ENCODE assay signal across 19 cellular contexts in genomic region chr12:27865421-27865820, GRCh38.
DNase-seq lines count a peak whose midpoint lies in the region; ATAC-seq and TF ChIP-seq lines count a peak whose summit lies in the region.
"Had no signal": no experiment of that assay in that cellular context is flagged by ENCODE, and none has a peak within 500 bp of the region (broad histone marks: within the 10 kb centered on the region; RNA-seq: fewer than 3 reads in every experiment).

No MANE protein-coding gene starts in this region.

- peaks cover 3% of the 10 kb centered on the region for H3K9me3 Mint-ChIP-seq in chondrocyte (ENCODE audit: low read depth)
- no peaks in the 10 kb centered on the region for H3K9me3 Mint-ChIP-seq in CD8-positive, alpha-beta T cell
- H3K9me3 Mint-ChIP-seq: activated T-cell treated with anti-CD3 and anti-CD28 coated beads, Interleukin-2, amount 50 U/mL, for 4 hours; memory B cell had no signal

- H2BK12ac ChIP-seq in trophoblast cell (ENCODE audit: low read length), result peak overlapping the region; percentile 52

- no peak overlapping the region for H2AK5ac ChIP-seq in trophoblast cell (ENCODE audit: low read length)

- no peak overlapping the region for H3K18ac ChIP-seq in trophoblast cell (ENCODE audit: low read length)

- H4K91ac ChIP-seq in trophoblast cell (ENCODE audit: low read depth, low read length), result peak overlapping the region; percentile 10

- WGBS in trophoblast cell (ENCODE audit: extremely low coverage, insufficient coverage, insufficient read length), result no CpG with 5 or more reads among the region's 3 CpGs

- H2AFZ ChIP-seq in trophoblast cell (ENCODE audit: insufficient read depth, low read length, poor library complexity) (no peak overlapping the region), OCI-LY7 (ENCODE audit: low read length) (no peak overlapping the region)

- H3K36me3 ChIP-seq in trophoblast cell (ENCODE audit: control insufficient read depth in 1 of 2, insufficient read depth in 2 of 2, low read length in 2 of 2) (no peaks in the 10 kb centered on the region), OCI-LY7 (ENCODE audit: insufficient read depth, low read length) (no peaks in the 10 kb centered on the region)
- H3K36me3 ChIP-seq in CD8-positive, alpha-beta T cell (ENCODE audit: insufficient read depth, low read length), result no peaks in the 10 kb centered on the region
- H3K36me3 ChIP-seq: right atrium auricular region, tibial nerve had no signal

- DNase-seq in GM03348 (ENCODE audit: low spot score), result peak; percentile 71
- peak; percentile 73 for DNase-seq in NCI-H226
- no peak for DNase-seq in chondrocyte (ENCODE audit: low spot score)
- DNase-seq in trophoblast cell, result peak; percentile 49 to 92
- no peak for DNase-seq in OCI-LY7 (ENCODE audit: low spot score)
- no peak for DNase-seq in HuH-7.5 (ENCODE audit: low spot score)
- DNase-seq in NCI-H187 treated with DMSO at 0.1 percent for 48 hours (lab: John Stamatoyannopoulos, UW), result no peak
- no peak for DNase-seq in CD8-positive, alpha-beta T cell
- DNase-seq: activated T-cell treated with anti-CD3 and anti-CD28 coated beads, Interleukin-2, amount 50 U/mL, for 4 hours; dermis blood vessel endothelial cell; foreskin melanocyte; immature natural killer cell; NCI-H2081 treated with DMSO at 0.1 percent for 48 hours; NCI-H774; SHP77 treated with DMSO at 0.1 percent for 48 hours had no signal

- H3K4me1 Mint-ChIP-seq in chondrocyte (ENCODE audit: low read depth), result peaks cover 60% of the 10 kb centered on the region
- no peaks in the 10 kb centered on the region for H3K4me1 Mint-ChIP-seq in CD8-positive, alpha-beta T cell (ENCODE audit: low read depth)
- H3K4me1 Mint-ChIP-seq: immature natural killer cell, memory B cell, neural crest cell had no signal

- no peaks in the 10 kb centered on the region for H4K20me1 ChIP-seq in OCI-LY7 (ENCODE audit: insufficient read depth, low read length)

- no peak overlapping the region for H3K4me3 Mint-ChIP-seq in chondrocyte (ENCODE audit: unreplicated experiment)
- H3K4me3 Mint-ChIP-seq in CD8-positive, alpha-beta T cell, result no peak overlapping the region
- H3K4me3 Mint-ChIP-seq: activated T-cell treated with anti-CD3 and anti-CD28 coated beads, Interleukin-2, amount 50 U/mL, for 4 hours; immature natural killer cell; memory B cell; neural crest cell had no signal

- no peak overlapping the region for H3K23ac ChIP-seq in trophoblast cell (ENCODE audit: low read length)

- no peak for ATAC-seq in CD8-positive, alpha-beta T cell

- H3K4me2 ChIP-seq in trophoblast cell (ENCODE audit: low read length) (no peak overlapping the region), OCI-LY7 (ENCODE audit: low read length) (no peak overlapping the region)

- H3K4me1 ChIP-seq in trophoblast cell (ENCODE audit: control insufficient read depth in 1 of 2, insufficient read depth in 2 of 2, low read length in 2 of 2), result peaks cover 8 to 14% of the 10 kb centered on the region in 2 experiments
- H3K4me1 ChIP-seq in OCI-LY7 (ENCODE audit: insufficient read depth, low read length, poor library complexity, severe bottlenecking), result peaks cover 13% of the 10 kb centered on the region
- no peaks in the 10 kb centered on the region for H3K4me1 ChIP-seq in CD8-positive, alpha-beta T cell (ENCODE audit: insufficient read depth, low read length)

- peaks cover 30% of the 10 kb centered on the region for H3K79me1 ChIP-seq in trophoblast cell (ENCODE audit: low read length)

- H3K9me2 ChIP-seq in OCI-LY7 (ENCODE audit: insufficient read depth, low read length), result no peaks in the 10 kb centered on the region

- peak overlapping the region; percentile 49 for H3K27ac Mint-ChIP-seq in chondrocyte (ENCODE audit: unreplicated experiment)
- no peak overlapping the region for H3K27ac Mint-ChIP-seq in CD8-positive, alpha-beta T cell
- H3K27ac Mint-ChIP-seq: immature natural killer cell, memory B cell had no signal

- H3K36me3 Mint-ChIP-seq in chondrocyte (ENCODE audit: low read depth), result no peaks in the 10 kb centered on the region
- no peaks in the 10 kb centered on the region for H3K36me3 Mint-ChIP-seq in CD8-positive, alpha-beta T cell
- H3K36me3 Mint-ChIP-seq: immature natural killer cell, memory B cell had no signal

- no peak overlapping the region for H3K4me3 ChIP-seq in trophoblast cell (ENCODE audit: low read depth, low read length)
- H3K4me3 ChIP-seq in OCI-LY7 (ENCODE audit: low read depth, low read length, poor library complexity, severe bottlenecking), result no peak overlapping the region
- no peak overlapping the region for H3K4me3 ChIP-seq in CD8-positive, alpha-beta T cell (ENCODE audit: low read depth, low read length)
- H3K4me3 ChIP-seq: right atrium auricular region, tibial nerve had no signal

- no peak overlapping the region for H3K27ac ChIP-seq in trophoblast cell (ENCODE audit: low read depth, low read length)
- no peak overlapping the region for H3K27ac ChIP-seq in OCI-LY7 (ENCODE audit: low read depth, low read length, poor library complexity, severe bottlenecking)
- no peak overlapping the region for H3K27ac ChIP-seq in CD8-positive, alpha-beta T cell (ENCODE audit: low read depth, low read length)
- H3K27ac ChIP-seq: right atrium auricular region, tibial nerve had no signal

- H3K4ac ChIP-seq in trophoblast cell (ENCODE audit: low read depth, low read length), result no peak overlapping the region

- POLR2A ChIA-PET in OCI-LY7 (lab: Charles Lee), result no interaction called here
- POLR2A ChIA-PET in CD8-positive, alpha-beta T cell (lab: Charles Lee), result no interaction called here

- H4K8ac ChIP-seq in trophoblast cell (ENCODE audit: low read depth, low read length), result no peak overlapping the region

- TF ChIP-seq CTCF in chondrocyte (IDR thresholded peaks at IDR 0.05) (no peak), OCI-LY7 (conservative IDR thresholded peaks at IDR 0.05; ENCODE audit: low read length) (no peak)
- TF ChIP-seq CTCF in CD8-positive, alpha-beta T cell (IDR thresholded peaks at IDR 0.05), result no peak

- no peaks in the 10 kb centered on the region for H3K27me3 ChIP-seq in trophoblast cell (ENCODE audit: insufficient read depth, low read length)
- H3K27me3 ChIP-seq in CD8-positive, alpha-beta T cell (ENCODE audit: insufficient read depth, low read length), result no peaks in the 10 kb centered on the region
- H3K27me3 ChIP-seq: right atrium auricular region, tibial nerve had no signal

- no peak overlapping the region for H3K14ac ChIP-seq in trophoblast cell (ENCODE audit: low read length)

- H3K27me3 Mint-ChIP-seq in chondrocyte (ENCODE audit: low read depth), result no peaks in the 10 kb centered on the region
- H3K27me3 Mint-ChIP-seq in CD8-positive, alpha-beta T cell (ENCODE audit: low read depth), result peaks cover under 1% of the 10 kb centered on the region
- H3K27me3 Mint-ChIP-seq: memory B cell had no signal

- no peaks in the 10 kb centered on the region for H3K9me3 ChIP-seq in trophoblast cell (ENCODE audit: insufficient read depth, low read depth, low read length)
- no peaks in the 10 kb centered on the region for H3K9me3 ChIP-seq in OCI-LY7 (ENCODE audit: low read length)
- no peaks in the 10 kb centered on the region for H3K9me3 ChIP-seq in CD8-positive, alpha-beta T cell (ENCODE audit: low read length)
- H3K9me3 ChIP-seq: right atrium auricular region, tibial nerve had no signal

- H2BK5ac ChIP-seq in trophoblast cell (ENCODE audit: low read depth, low read length, poor library complexity), result no peak overlapping the region

- CTCF ChIA-PET in OCI-LY7 (lab: Charles Lee; ENCODE audit: unreplicated experiment), result no interaction called here
- CTCF ChIA-PET in CD8-positive, alpha-beta T cell (lab: Charles Lee), result no interaction called here

- H2BK120ac ChIP-seq in trophoblast cell (ENCODE audit: insufficient read depth, low read length, poor library complexity), result peak overlapping the region; percentile 49

- peaks cover 2% of the 10 kb centered on the region for H3K79me2 ChIP-seq in trophoblast cell (ENCODE audit: control insufficient read depth, insufficient read depth, low read length, poor library complexity)
- no peaks in the 10 kb centered on the region for H3K79me2 ChIP-seq in OCI-LY7 (ENCODE audit: insufficient read depth, low read depth, low read length)

- no peak overlapping the region for H4K12ac ChIP-seq in trophoblast cell (ENCODE audit: low read depth, low read length)

- H3K9ac ChIP-seq in trophoblast cell (ENCODE audit: low read length), result no peak overlapping the region

- no TSS peak for BruUV-seq in OCI-LY7 (replicated peaks; lab: Mats Ljungman, UMichigan)

- intact Hi-C loops in OCI-LY7 (cut with micrococcal nuclease; ENCODE audit: unreplicated experiment), result no loop called here
- intact Hi-C loops in CD8-positive, alpha-beta T cell (cut with DNase I, micrococcal nuclease), result no loop called here

Comparison
In these comparisons a context has a peak if more than half of its experiments do, and no peak if none do; other contexts are left out.
1. DNase-seq: peak in GM03348 (single experiment), NCI-H226 (single experiment) and trophoblast cell (2 of 2); none in chondrocyte (single experiment), OCI-LY7 (single experiment), HuH-7.5 (single experiment), NCI-H187 treated with DMSO at 0.1 percent for 48 hours (single experiment) and CD8-positive, alpha-beta T cell (0 of 7).